11 cellular contexts compared by ENCODE assay signal in genomic region chr7:22666732-22667131, GRCh38.
DNase-seq lines count a peak whose midpoint lies in the region; ATAC-seq and TF ChIP-seq lines count a peak whose summit lies in the region.
"Had no signal": no experiment of that assay in that cellular context is flagged by ENCODE, and none has a peak within 500 bp of the region (broad histone marks: within the 10 kb centered on the region; RNA-seq: fewer than 3 reads in every experiment).

No MANE protein-coding gene starts in this region.

- no peak overlapping the region for H3K4me3 Mint-ChIP-seq in mesothelial cell of epicardium

- no peaks in the 10 kb centered on the region for H3K36me3 Mint-ChIP-seq in mesothelial cell of epicardium

- H3K27me3 Mint-ChIP-seq in mesothelial cell of epicardium (ENCODE audit: low read depth), result no peaks in the 10 kb centered on the region

- no peak for TF ChIP-seq CTCF in astrocyte of the spinal cord (IDR thresholded peaks at IDR 0.05; ENCODE audit: low read depth, low read length)
- no peak for TF ChIP-seq CTCF in mesothelial cell of epicardium (IDR thresholded peaks at IDR 0.05; ENCODE audit: unreplicated experiment)

- H3K27ac Mint-ChIP-seq in mesothelial cell of epicardium, result no peak overlapping the region

- H3K4me1 Mint-ChIP-seq in mesothelial cell of epicardium, result peaks cover 9% of the 10 kb centered on the region

- peak; percentile 88 for DNase-seq in ELR (ENCODE audit: low read depth)
- DNase-seq in MV-4-11 (lab: John Stamatoyannopoulos, UW), result peak; percentile 37
- peak; percentile 59 for DNase-seq in astrocyte of the spinal cord (ENCODE audit: low read depth, low spot score)
- DNase-seq in myocyte (ENCODE audit: low read depth), result peak; percentile 64
- DNase-seq in mesothelial cell of epicardium (ENCODE audit: low spot score in 2 of 2, unreplicated experiment in 2 of 2), result no peak
- no peak for DNase-seq in HuH-7.5 (ENCODE audit: low spot score)
- DNase-seq in NCI-H1694 treated with DMSO at 0.1 percent for 48 hours (lab: John Stamatoyannopoulos, UW), result no peak
- DNase-seq: mucosa of descending colon, NCI-H1092 treated with DMSO at 0.1 percent for 48 hours had no signal

- in situ Hi-C loops in astrocyte of the spinal cord (cut with HindIII; ENCODE audit: low sequenced_read_pairs), result no loop called here

- H3K9me3 Mint-ChIP-seq in mesothelial cell of epicardium, result no peaks in the 10 kb centered on the region

- ATAC-seq in HG03039 (IDR thresholded peaks at IDR 0.05; ENCODE audit: unreplicated experiment), result no peak
- ATAC-seq: mucosa of descending colon had no signal

- H3K4me3 ChIP-seq in astrocyte of the spinal cord (ENCODE audit: low read depth, low read length), result no peak overlapping the region
- H3K4me3 ChIP-seq: mucosa of descending colon, right atrium auricular region had no signal

Comparison
In these comparisons a context has a peak if more than half of its experiments do, and no peak if none do; other contexts are left out.
1. DNase-seq: peak in ELR (single experiment), MV-4-11 (single experiment), astrocyte of the spinal cord (single experiment) and myocyte (single experiment); none in mesothelial cell of epicardium (0 of 2), HuH-7.5 (single experiment) and NCI-H1694 treated with DMSO at 0.1 percent for 48 hours (single experiment).